ENCODE assay signal across 1 cellular context in the genomic region with DNA sequence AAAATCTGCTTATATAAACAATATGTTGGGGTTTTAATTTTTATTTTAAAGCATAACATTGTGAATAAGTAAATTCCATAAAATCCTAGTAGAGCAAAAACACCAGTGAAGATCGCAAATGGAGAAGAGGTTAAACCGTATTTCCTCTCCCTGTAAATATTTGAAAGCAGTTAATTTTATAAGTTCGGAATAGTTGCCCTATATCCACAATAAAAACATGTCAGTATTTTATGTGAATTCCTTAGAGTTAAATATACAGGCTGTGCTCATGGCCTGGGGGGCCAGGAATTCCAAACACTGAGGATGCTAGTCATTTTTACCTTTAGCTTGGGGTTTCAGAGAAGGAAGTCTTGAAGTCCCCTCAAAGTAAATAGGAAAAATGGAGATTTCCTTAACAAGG.
A peak's percentile ranks its signal among the peaks of the same experiment; 100 is the strongest.
TF ChIP-seq lines count a peak whose summit lies in the region.

No MANE protein-coding gene starts in this region.

TF ChIP-seq in H1, 55 proteins besides CTCF, POLR2A, EP300 and RAD21 (continued from another document):
- 0 out of 2 replicates have a peak, but pooled peaks have one; percentile 14 for TF ChIP-seq TEAD4 (IDR thresholded peaks at IDR 0.05; ENCODE audit: low read depth, low read length)
